ENCODE assay signal across 21 cellular contexts in the genomic region with DNA sequence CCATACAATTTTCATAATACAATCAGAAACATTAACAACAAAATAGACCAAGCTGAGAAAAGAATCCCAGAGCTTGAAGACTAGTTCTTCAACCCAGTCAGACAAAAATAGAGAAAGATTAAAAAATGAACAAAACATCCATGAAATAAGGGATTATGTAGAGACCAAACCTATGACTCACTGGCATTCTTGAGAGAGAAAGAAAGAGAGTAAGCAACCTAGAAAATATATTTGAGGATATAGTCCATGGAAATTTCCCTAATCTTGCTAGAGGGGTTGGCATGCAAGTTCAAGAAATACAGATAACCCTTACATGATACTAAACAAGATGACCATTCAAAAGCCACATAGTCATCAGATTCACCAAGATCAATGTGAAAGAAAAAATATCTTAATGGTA.
"Had no signal": no experiment of that assay in that cellular context is flagged by ENCODE, and none has a peak within 500 bp of the region (broad histone marks: within the 10 kb centered on the region; RNA-seq: fewer than 3 reads in every experiment).

No MANE protein-coding gene starts in this region.

- H3K27me3 ChIP-seq: adrenal gland, body of pancreas, dorsolateral prefrontal cortex, gastrocnemius medialis, left lung, suprapubic skin, transverse colon, uterus had no signal

- ATAC-seq: activated T-cell treated with anti-CD3 and anti-CD28 coated beads, Interleukin-2, amount 50 U/mL, for 72 hours; body of pancreas; gastrocnemius medialis; left lung; stimulated activated naive CD8-positive, alpha-beta T cell treated with anti-CD3 and anti-CD28 coated beads, Interleukin-15, Interleukin-2, amounts not matched to agents 100 U/mL and 50 U/mL, for 24 hours; T-helper 17 cell had no signal

- H3K4me1 ChIP-seq: adrenal gland, body of pancreas, gastrocnemius medialis, left lung, suprapubic skin, transverse colon, uterus had no signal

- H3K4me3 ChIP-seq: adrenal gland, body of pancreas, dorsolateral prefrontal cortex, gastrocnemius medialis, left lung, suprapubic skin, transverse colon, uterus had no signal

- H3K9me3 ChIP-seq: adrenal gland, body of pancreas, gastrocnemius medialis, suprapubic skin, transverse colon, uterus had no signal

- DNase-seq: activated CD4-positive, alpha-beta T cell treated with anti-CD3 and anti-CD28 coated beads for 1 hour; activated gamma-delta T cell; activated T-cell treated with anti-CD3 and anti-CD28 coated beads, Interleukin-2, amount 50 U/mL, for 72 hours; adrenal gland; body of pancreas; dorsolateral prefrontal cortex; gastrocnemius medialis; head of caudate nucleus; left lung; midbrain; nephron progenitor cell; nucleus accumbens; posterior cingulate gyrus; retina; stimulated activated CD4-positive, alpha-beta T cell treated with anti-CD3 and anti-CD28 coated beads, Interleukin-2, amount 100 ng/mL, for 24 hours; stimulated activated naive CD8-positive, alpha-beta T cell treated with anti-CD3 and anti-CD28 coated beads, Interleukin-15, Interleukin-2, amounts not matched to agents 100 U/mL and 50 U/mL, for 24 hours; T-helper 17 cell; transverse colon; uterus had no signal

- H3K36me3 ChIP-seq: adrenal gland, gastrocnemius medialis, left lung, suprapubic skin, transverse colon, uterus had no signal

- H3K27ac ChIP-seq: adrenal gland, body of pancreas, dorsolateral prefrontal cortex, gastrocnemius medialis, left lung, suprapubic skin, transverse colon, uterus, VCaP had no signal
